Comparison of ENCODE assay signal across 8 cellular contexts in genomic region chrX:155881158-155881993, GRCh38. TPM values are rescaled to one million over a fixed set of nuclear protein-coding genes. Genes with fewer than 3 reads are reported as not detected.
DNase-seq lines count a peak whose midpoint lies in the region; TF ChIP-seq lines count a peak whose summit lies in the region.

A gene with protein sequence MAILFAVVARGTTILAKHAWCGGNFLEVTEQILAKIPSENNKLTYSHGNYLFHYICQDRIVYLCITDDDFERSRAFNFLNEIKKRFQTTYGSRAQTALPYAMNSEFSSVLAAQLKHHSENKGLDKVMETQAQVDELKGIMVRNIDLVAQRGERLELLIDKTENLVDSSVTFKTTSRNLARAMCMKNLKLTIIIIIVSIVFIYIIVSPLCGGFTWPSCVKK (plus strand): TSS chrX:155881345. CDS start chrX:155889467, 8,122 bp downstream.

- no peak within 1 kb of the TSS for H2BK120ac ChIP-seq in mesendoderm (ENCODE audit: low read depth, low read length)

- no peak for TF ChIP-seq CTCF in GM20000 (IDR thresholded peaks at IDR 0.05; ENCODE audit: extremely low read depth, missing control alignments)

- no peak within 1 kb of the TSS for H4K5ac ChIP-seq in mesendoderm (ENCODE audit: low read length)

- no peaks in the 10 kb centered on the region for H3K27me3 ChIP-seq in effector memory CD4-positive, alpha-beta T cell (replicated peaks; ENCODE audit: control insufficient read depth, insufficient read depth, low read length, poor library complexity, severe bottlenecking)
- no peaks in the 10 kb centered on the region for H3K27me3 ChIP-seq in mesendoderm (ENCODE audit: insufficient read depth, low read length, poor library complexity)

- peak; percentile 60 for DNase-seq in COLO829 (ENCODE audit: low spot score)
- DNase-seq in GM20000 (ENCODE audit: low spot score), result peak; percentile 79
- DNase-seq in HS-5 (ENCODE audit: low read depth), result peak; percentile 55
- peak; percentile 73 to 79 for DNase-seq in NOMO-1 (lab: John Stamatoyannopoulos, UW; ENCODE audit: unreplicated experiment in 2 of 2)
- peak; percentile 58 to 71 (median 67) for DNase-seq in effector memory CD4-positive, alpha-beta T cell
- peak; percentile 95 for DNase-seq in mesendoderm
- peak; percentile 61 for DNase-seq in stimulated activated CD8-positive, alpha-beta memory T cell treated with anti-CD3 and anti-CD28 coated beads, Interleukin-12 subunit alpha, Interleukin-12 subunit beta, amount 100 ng/mL, for 4 hours (ENCODE audit: low read depth)

- H3K27ac ChIP-seq in effector memory CD4-positive, alpha-beta T cell (ENCODE audit: insufficient read depth, low read length, poor library complexity, severe bottlenecking), result peak within 1 kb of the TSS; percentile 76
- H3K27ac ChIP-seq in mesendoderm (ENCODE audit: low read depth, low read length), result no peak within 1 kb of the TSS

- peaks cover 3% of the 10 kb centered on the region for H3K79me1 ChIP-seq in mesendoderm (ENCODE audit: low read length)

- no peak within 1 kb of the TSS for H3K18ac ChIP-seq in mesendoderm (ENCODE audit: low read length)

- H2BK5ac ChIP-seq in mesendoderm (ENCODE audit: low read length), result no peak within 1 kb of the TSS

- POLR2A ChIA-PET in activated CD8-positive, alpha-beta memory T cell treated with anti-CD3 and anti-CD28 coated beads for 36 hours (lab: Charles Lee), result no interaction called here

- no peak within 1 kb of the TSS for H3K23ac ChIP-seq in mesendoderm (ENCODE audit: low read length)

- no peaks in the 10 kb centered on the region for H3K9me3 ChIP-seq in effector memory CD4-positive, alpha-beta T cell (ENCODE audit: control insufficient read depth, low read length)

- H3K56ac ChIP-seq in mesendoderm (ENCODE audit: low read length), result peak within 1 kb of the TSS; percentile 91

- no peaks in the 10 kb centered on the region for H3K36me3 ChIP-seq in effector memory CD4-positive, alpha-beta T cell (ENCODE audit: control insufficient read depth, insufficient read depth, low read length)
- no peaks in the 10 kb centered on the region for H3K36me3 ChIP-seq in mesendoderm (ENCODE audit: control insufficient read depth, insufficient read depth, low read length)

- no peak within 1 kb of the TSS for H3K4ac ChIP-seq in mesendoderm (ENCODE audit: low read depth, low read length)

- H3K4me1 ChIP-seq in effector memory CD4-positive, alpha-beta T cell (ENCODE audit: control insufficient read depth, insufficient read depth, low read length, poor library complexity, severe bottlenecking), result peaks cover 5% of the 10 kb centered on the region
- H3K4me1 ChIP-seq in mesendoderm (ENCODE audit: control insufficient read depth, low read depth, low read length), result no peaks in the 10 kb centered on the region

- peak within 1 kb of the TSS; percentile 85 for H3K9ac ChIP-seq in mesendoderm (ENCODE audit: low read length)

- WGBS in mesendoderm (ENCODE audit: extremely low coverage, insufficient coverage, low lambda C conversion rate), result no CpG with 5 or more reads among the region's 48 CpGs

- peak within 1 kb of the TSS; percentile 72 for H3K4me3 ChIP-seq in effector memory CD4-positive, alpha-beta T cell (ENCODE audit: insufficient read depth, low read depth, low read length, poor library complexity, severe bottlenecking)
- peak within 1 kb of the TSS; percentile 67 for H3K4me3 ChIP-seq in mesendoderm (ENCODE audit: low read length)

- no peak within 1 kb of the TSS for H2AK5ac ChIP-seq in mesendoderm (ENCODE audit: low read length)

- H2BK15ac ChIP-seq in mesendoderm (replicated peaks; ENCODE audit: low read depth), result no peak within 1 kb of the TSS

- H3K4me2 ChIP-seq in mesendoderm (ENCODE audit: low read length), result peak within 1 kb of the TSS; percentile 85

- no peak within 1 kb of the TSS for H4K8ac ChIP-seq in mesendoderm (ENCODE audit: low read depth, low read length)

- CTCF ChIA-PET in activated CD8-positive, alpha-beta memory T cell treated with anti-CD3 and anti-CD28 coated beads for 36 hours (lab: Charles Lee), result no interaction called here

- peaks cover 7% of the 10 kb centered on the region for H3K79me2 ChIP-seq in mesendoderm (ENCODE audit: control insufficient read depth, insufficient read depth, low read length)

RNA-seq across cellular contexts. Expression of the gene that starts here (rescaled TPM):
- total RNA-seq in activated CD8-positive, alpha-beta memory T cell treated with anti-CD3 and anti-CD28 coated beads for 36 hours, result 10 to 100 TPM; 29.4 to 32.0 TPM
- 20.2 TPM for polyA plus RNA-seq in mesendoderm (2013, experiment 1 of 2)
- polyA plus RNA-seq in mesendoderm (2013, experiment 2 of 2), result 20.4 TPM
